1 cellular context compared by ENCODE assay signal in the genomic region with DNA sequence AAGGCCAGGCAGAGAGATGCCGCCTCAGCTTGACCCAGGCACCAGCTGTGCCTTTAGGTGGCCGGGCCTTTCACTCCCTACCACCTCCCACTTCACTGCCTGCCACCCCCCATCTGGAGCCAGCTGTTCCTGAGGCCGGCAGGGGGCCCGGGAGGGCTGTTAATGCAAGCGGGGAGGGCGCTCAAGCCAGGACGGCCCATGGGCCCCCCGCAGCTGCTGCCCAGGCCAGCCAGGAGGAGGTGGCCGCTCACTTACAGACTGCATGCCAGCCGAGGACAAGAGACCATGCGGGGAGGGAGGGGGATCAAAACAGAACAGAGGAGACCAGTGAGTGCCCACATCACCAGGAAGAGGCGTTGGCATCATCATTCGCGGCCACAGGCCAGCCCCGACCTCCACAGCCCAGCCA.
TF ChIP-seq lines count a peak whose summit lies in the region.

No MANE protein-coding gene starts in this region.

TF ChIP-seq in H1, 55 proteins besides CTCF, POLR2A, EP300 and RAD21:
- TF ChIP-seq TAF7 (optimal IDR thresholded peaks at IDR 0.05; ENCODE audit: borderline replicate concordance, low read depth, low read length) (no peak), CEBPB (IDR thresholded peaks at IDR 0.05; ENCODE audit: low read depth, low read length) (no peak), CTBP2 (IDR thresholded peaks at IDR 0.05; ENCODE audit: borderline replicate concordance, insufficient read depth, insufficient read length, low read length) (no peak), SUZ12 (IDR thresholded peaks at IDR 0.05; ENCODE audit: low read length) (no peak), BRCA1 (IDR thresholded peaks at IDR 0.05; ENCODE audit: low read depth, low read length) (no peak), CHD2 (IDR thresholded peaks at IDR 0.05; ENCODE audit: low read length) (no peak), NANOG (IDR thresholded peaks at IDR 0.05; ENCODE audit: insufficient read depth, low read depth, low read length, poor library complexity, severe bottlenecking) (no peak), KDM4A (IDR thresholded peaks at IDR 0.05; ENCODE audit: low read depth, low read length, severe bottlenecking) (no peak), SIN3A (conservative IDR thresholded peaks at IDR 0.05 in 1 of 2, IDR thresholded peaks at IDR 0.05 in 1 of 2; ENCODE audit: low read depth in 1 of 2, low read length in 2 of 2) (no peak), POU5F1 (IDR thresholded peaks at IDR 0.05; ENCODE audit: low read depth, low read length) (no peak), RNF2 (IDR thresholded peaks at IDR 0.05; ENCODE audit: borderline replicate concordance, low read depth, low read length, missing control alignments, poor library complexity, severe bottlenecking) (no peak), CBX5 (IDR thresholded peaks at IDR 0.05; ENCODE audit: low read depth, low read length) (no peak), CREB1 (IDR thresholded peaks at IDR 0.05) (no peak), HDAC6 (IDR thresholded peaks at IDR 0.05; ENCODE audit: low read depth, low read length) (no peak), EZH2 (IDR thresholded peaks at IDR 0.05; ENCODE audit: low read depth, low read length, severe bottlenecking) (no peak), SIRT6 (IDR thresholded peaks at IDR 0.05; ENCODE audit: low read length) (no peak), RFX5 (IDR thresholded peaks at IDR 0.05; ENCODE audit: borderline replicate concordance, low read depth, low read length) (no peak)
- TF ChIP-seq, protein P1, sequence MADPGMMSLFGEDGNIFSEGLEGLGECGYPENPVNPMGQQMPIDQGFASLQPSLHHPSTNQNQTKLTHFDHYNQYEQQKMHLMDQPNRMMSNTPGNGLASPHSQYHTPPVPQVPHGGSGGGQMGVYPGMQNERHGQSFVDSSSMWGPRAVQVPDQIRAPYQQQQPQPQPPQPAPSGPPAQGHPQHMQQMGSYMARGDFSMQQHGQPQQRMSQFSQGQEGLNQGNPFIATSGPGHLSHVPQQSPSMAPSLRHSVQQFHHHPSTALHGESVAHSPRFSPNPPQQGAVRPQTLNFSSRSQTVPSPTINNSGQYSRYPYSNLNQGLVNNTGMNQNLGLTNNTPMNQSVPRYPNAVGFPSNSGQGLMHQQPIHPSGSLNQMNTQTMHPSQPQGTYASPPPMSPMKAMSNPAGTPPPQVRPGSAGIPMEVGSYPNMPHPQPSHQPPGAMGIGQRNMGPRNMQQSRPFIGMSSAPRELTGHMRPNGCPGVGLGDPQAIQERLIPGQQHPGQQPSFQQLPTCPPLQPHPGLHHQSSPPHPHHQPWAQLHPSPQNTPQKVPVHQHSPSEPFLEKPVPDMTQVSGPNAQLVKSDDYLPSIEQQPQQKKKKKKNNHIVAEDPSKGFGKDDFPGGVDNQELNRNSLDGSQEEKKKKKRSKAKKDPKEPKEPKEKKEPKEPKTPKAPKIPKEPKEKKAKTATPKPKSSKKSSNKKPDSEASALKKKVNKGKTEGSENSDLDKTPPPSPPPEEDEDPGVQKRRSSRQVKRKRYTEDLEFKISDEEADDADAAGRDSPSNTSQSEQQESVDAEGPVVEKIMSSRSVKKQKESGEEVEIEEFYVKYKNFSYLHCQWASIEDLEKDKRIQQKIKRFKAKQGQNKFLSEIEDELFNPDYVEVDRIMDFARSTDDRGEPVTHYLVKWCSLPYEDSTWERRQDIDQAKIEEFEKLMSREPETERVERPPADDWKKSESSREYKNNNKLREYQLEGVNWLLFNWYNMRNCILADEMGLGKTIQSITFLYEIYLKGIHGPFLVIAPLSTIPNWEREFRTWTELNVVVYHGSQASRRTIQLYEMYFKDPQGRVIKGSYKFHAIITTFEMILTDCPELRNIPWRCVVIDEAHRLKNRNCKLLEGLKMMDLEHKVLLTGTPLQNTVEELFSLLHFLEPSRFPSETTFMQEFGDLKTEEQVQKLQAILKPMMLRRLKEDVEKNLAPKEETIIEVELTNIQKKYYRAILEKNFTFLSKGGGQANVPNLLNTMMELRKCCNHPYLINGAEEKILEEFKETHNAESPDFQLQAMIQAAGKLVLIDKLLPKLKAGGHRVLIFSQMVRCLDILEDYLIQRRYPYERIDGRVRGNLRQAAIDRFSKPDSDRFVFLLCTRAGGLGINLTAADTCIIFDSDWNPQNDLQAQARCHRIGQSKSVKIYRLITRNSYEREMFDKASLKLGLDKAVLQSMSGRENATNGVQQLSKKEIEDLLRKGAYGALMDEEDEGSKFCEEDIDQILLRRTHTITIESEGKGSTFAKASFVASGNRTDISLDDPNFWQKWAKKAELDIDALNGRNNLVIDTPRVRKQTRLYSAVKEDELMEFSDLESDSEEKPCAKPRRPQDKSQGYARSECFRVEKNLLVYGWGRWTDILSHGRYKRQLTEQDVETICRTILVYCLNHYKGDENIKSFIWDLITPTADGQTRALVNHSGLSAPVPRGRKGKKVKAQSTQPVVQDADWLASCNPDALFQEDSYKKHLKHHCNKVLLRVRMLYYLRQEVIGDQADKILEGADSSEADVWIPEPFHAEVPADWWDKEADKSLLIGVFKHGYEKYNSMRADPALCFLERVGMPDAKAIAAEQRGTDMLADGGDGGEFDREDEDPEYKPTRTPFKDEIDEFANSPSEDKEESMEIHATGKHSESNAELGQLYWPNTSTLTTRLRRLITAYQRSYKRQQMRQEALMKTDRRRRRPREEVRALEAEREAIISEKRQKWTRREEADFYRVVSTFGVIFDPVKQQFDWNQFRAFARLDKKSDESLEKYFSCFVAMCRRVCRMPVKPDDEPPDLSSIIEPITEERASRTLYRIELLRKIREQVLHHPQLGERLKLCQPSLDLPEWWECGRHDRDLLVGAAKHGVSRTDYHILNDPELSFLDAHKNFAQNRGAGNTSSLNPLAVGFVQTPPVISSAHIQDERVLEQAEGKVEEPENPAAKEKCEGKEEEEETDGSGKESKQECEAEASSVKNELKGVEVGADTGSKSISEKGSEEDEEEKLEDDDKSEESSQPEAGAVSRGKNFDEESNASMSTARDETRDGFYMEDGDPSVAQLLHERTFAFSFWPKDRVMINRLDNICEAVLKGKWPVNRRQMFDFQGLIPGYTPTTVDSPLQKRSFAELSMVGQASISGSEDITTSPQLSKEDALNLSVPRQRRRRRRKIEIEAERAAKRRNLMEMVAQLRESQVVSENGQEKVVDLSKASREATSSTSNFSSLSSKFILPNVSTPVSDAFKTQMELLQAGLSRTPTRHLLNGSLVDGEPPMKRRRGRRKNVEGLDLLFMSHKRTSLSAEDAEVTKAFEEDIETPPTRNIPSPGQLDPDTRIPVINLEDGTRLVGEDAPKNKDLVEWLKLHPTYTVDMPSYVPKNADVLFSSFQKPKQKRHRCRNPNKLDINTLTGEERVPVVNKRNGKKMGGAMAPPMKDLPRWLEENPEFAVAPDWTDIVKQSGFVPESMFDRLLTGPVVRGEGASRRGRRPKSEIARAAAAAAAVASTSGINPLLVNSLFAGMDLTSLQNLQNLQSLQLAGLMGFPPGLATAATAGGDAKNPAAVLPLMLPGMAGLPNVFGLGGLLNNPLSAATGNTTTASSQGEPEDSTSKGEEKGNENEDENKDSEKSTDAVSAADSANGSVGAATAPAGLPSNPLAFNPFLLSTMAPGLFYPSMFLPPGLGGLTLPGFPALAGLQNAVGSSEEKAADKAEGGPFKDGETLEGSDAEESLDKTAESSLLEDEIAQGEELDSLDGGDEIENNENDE (IDR thresholded peaks at IDR 0.05; ENCODE audit: insufficient replicate concordance, low read length) = no peak
